ENCODE assay signal across 18 cellular contexts in the genomic region with DNA sequence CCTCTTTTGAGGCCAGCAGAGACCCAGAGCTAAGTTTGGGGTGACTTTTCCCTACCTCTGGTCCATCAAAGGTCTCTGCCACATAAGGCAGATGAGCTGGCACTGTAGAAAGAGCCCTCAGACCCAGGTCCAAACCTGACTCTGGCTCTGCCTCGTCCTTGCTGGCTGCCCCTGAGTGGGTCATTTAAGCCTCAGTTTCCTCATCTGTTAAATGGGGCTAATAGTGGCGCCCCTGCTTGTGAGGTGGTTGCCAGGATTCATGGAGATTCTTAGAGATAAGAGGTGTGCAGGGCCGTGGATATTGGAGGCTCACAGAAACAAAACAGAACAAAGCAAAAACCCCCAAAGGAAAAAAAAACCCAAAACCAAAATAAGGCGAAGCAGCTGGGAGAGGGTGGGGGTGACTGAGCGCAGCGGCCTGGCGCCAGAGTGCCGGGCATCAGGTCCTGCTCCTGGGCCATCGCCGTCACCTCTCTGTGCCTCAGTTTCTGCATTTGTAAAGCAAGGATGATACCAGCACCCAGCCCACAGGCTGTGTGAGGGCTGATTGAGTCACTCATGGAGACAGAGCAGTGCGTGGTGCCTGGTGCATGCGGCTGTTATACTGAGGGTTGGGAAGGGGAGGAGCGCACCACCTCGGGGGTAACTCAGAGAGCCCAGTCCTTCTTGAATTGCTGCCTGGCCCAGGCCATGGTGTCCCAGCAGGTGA.
DNase-seq lines count a peak whose midpoint lies in the region; ATAC-seq and TF ChIP-seq lines count a peak whose summit lies in the region.
"Had no signal": no experiment of that assay in that cellular context is flagged by ENCODE, and none has a peak within 500 bp of the region (broad histone marks: within the 10 kb centered on the region; RNA-seq: fewer than 3 reads in every experiment).

No MANE protein-coding gene starts in this region.

- WGBS in H9 (ENCODE audit: extremely low coverage, insufficient read length, low lambda C conversion rate): no CpG with 5 or more reads among the region's 14 CpGs
- no CpG with 5 or more reads among the region's 14 CpGs for WGBS in trophoblast cell (ENCODE audit: extremely low coverage, insufficient coverage, insufficient read length)

- H2BK120ac ChIP-seq in H9 (ENCODE audit: low read depth, low read length, poor library complexity, severe bottlenecking) (no peak overlapping the region), trophoblast cell (ENCODE audit: insufficient read depth, low read length, poor library complexity) (no peak overlapping the region)

- ATAC-seq in activated CD8-positive, alpha-beta T cell treated with anti-CD3 and anti-CD28 coated beads for 36 hours: peak; percentile 24
- no peak for ATAC-seq in activated CD8-positive, alpha-beta T cell treated with anti-CD3 and anti-CD28 coated beads, Interleukin-2, amount 10 ng/mL, durations not matched to agents 7 days and 5 days
- peak; percentile 49 for ATAC-seq in activated T-helper 17 cell treated with anti-CD3 and anti-CD28 coated beads, Interleukin-2, amount 50 U/mL, for 72 hours (replicated peaks)
- ATAC-seq in HG03457 (IDR thresholded peaks at IDR 0.05; ENCODE audit: unreplicated experiment): no peak
- ATAC-seq: Right ventricle myocardium inferior had no signal

- no peaks in the 10 kb centered on the region for H3K36me3 ChIP-seq in trophoblast cell (ENCODE audit: control insufficient read depth in 1 of 2, insufficient read depth in 2 of 2, low read length in 2 of 2)
- H3K36me3 ChIP-seq: ascending aorta, neutrophil had no signal

- H3K4me1 Mint-ChIP-seq in activated CD8-positive, alpha-beta T cell treated with anti-CD3 and anti-CD28 coated beads for 36 hours (ENCODE audit: low read depth): peaks cover 7% of the 10 kb centered on the region
- H3K4me1 Mint-ChIP-seq in activated CD8-positive, alpha-beta T cell treated with anti-CD3 and anti-CD28 coated beads, Interleukin-2, amount 10 ng/mL, durations not matched to agents 7 days and 5 days (ENCODE audit: low read depth): peaks cover 38% of the 10 kb centered on the region
- peaks cover 2 to 4% of the 10 kb centered on the region in 2 experiments; a peak in 2 of 4 replicates for H3K4me1 Mint-ChIP-seq in H9
- H3K4me1 Mint-ChIP-seq in activated T-helper 17 cell treated with anti-CD3 and anti-CD28 coated beads, Interleukin-2, amount 50 U/mL, for 72 hours: peaks cover 15% of the 10 kb centered on the region

- H2AFZ ChIP-seq in H9 (ENCODE audit: low read length) (no peak overlapping the region), trophoblast cell (ENCODE audit: insufficient read depth, low read length, poor library complexity) (no peak overlapping the region)

- H3K79me1 ChIP-seq in H9 (ENCODE audit: insufficient read depth, low read depth, low read length, poor library complexity, severe bottlenecking): no peaks in the 10 kb centered on the region
- H3K79me1 ChIP-seq in trophoblast cell (ENCODE audit: low read length): peaks cover 9% of the 10 kb centered on the region

- no peak overlapping the region for H3T11ph ChIP-seq in H9 (ENCODE audit: low read length)

- H3K27ac ChIP-seq in H9 (ENCODE audit: insufficient read length, low read depth, low read length) (no peak overlapping the region), trophoblast cell (ENCODE audit: low read depth, low read length) (no peak overlapping the region)
- H3K27ac ChIP-seq: ascending aorta, neutrophil, skin epidermis had no signal

- no peak overlapping the region for H2BK20ac ChIP-seq in H9 (ENCODE audit: low read depth, low read length, poor library complexity, severe bottlenecking)

- no peak overlapping the region for H3K27ac Mint-ChIP-seq in activated CD8-positive, alpha-beta T cell treated with anti-CD3 and anti-CD28 coated beads for 36 hours
- H3K27ac Mint-ChIP-seq in activated CD8-positive, alpha-beta T cell treated with anti-CD3 and anti-CD28 coated beads, Interleukin-2, amount 10 ng/mL, durations not matched to agents 7 days and 5 days: no peak overlapping the region
- H3K27ac Mint-ChIP-seq in H9: no peak overlapping the region
- peak overlapping the region; percentile 59 for H3K27ac Mint-ChIP-seq in activated T-helper 17 cell treated with anti-CD3 and anti-CD28 coated beads, Interleukin-2, amount 50 U/mL, for 72 hours

- H3K4me2 ChIP-seq in H9 (ENCODE audit: insufficient read depth, insufficient read length, low read length): no peak overlapping the region
- H3K4me2 ChIP-seq in trophoblast cell (ENCODE audit: low read length): no peak overlapping the region

- H3K56ac ChIP-seq in H9 (ENCODE audit: insufficient read length, low read depth, low read length): no peak overlapping the region

- no peaks in the 10 kb centered on the region for H3K23me2 ChIP-seq in H9 (ENCODE audit: insufficient read length, low read depth, low read length, poor library complexity, severe bottlenecking)

- no peak overlapping the region for H4K8ac ChIP-seq in H9 (replicated peaks; ENCODE audit: insufficient read length, low read depth, low read length)
- H4K8ac ChIP-seq in trophoblast cell (ENCODE audit: low read depth, low read length): no peak overlapping the region

- no peak overlapping the region for H3K14ac ChIP-seq in H9 (ENCODE audit: insufficient read depth, low read length)
- H3K14ac ChIP-seq in trophoblast cell (ENCODE audit: low read length): no peak overlapping the region

- H3K4me1 ChIP-seq in H9 (ENCODE audit: insufficient read depth, low read length) (no peaks in the 10 kb centered on the region), trophoblast cell (ENCODE audit: control insufficient read depth in 1 of 2, insufficient read depth in 2 of 2, low read length in 2 of 2) (peaks cover 4 to 7% of the 10 kb centered on the region in 2 experiments)

- no peaks in the 10 kb centered on the region for H3K27me3 Mint-ChIP-seq in activated CD8-positive, alpha-beta T cell treated with anti-CD3 and anti-CD28 coated beads for 36 hours
- peaks cover 7% of the 10 kb centered on the region for H3K27me3 Mint-ChIP-seq in activated CD8-positive, alpha-beta T cell treated with anti-CD3 and anti-CD28 coated beads, Interleukin-2, amount 10 ng/mL, durations not matched to agents 7 days and 5 days (ENCODE audit: low read depth)
- H3K27me3 Mint-ChIP-seq in H9 (ENCODE audit: low read depth): no peaks in the 10 kb centered on the region; the same call in 1 of the 2 replicates
- H3K27me3 Mint-ChIP-seq in activated T-helper 17 cell treated with anti-CD3 and anti-CD28 coated beads, Interleukin-2, amount 50 U/mL, for 72 hours: no peaks in the 10 kb centered on the region

- H3K9me3 ChIP-seq in H9 (ENCODE audit: control insufficient read depth, low read depth, low read length): no peaks in the 10 kb centered on the region
- H3K9me3 ChIP-seq in trophoblast cell (ENCODE audit: insufficient read depth, low read depth, low read length): peaks cover 3% of the 10 kb centered on the region
- H3K9me3 ChIP-seq: ascending aorta, neutrophil had no signal

- H3K4me3 Mint-ChIP-seq in activated CD8-positive, alpha-beta T cell treated with anti-CD3 and anti-CD28 coated beads for 36 hours: no peak overlapping the region
- no peak overlapping the region for H3K4me3 Mint-ChIP-seq in activated CD8-positive, alpha-beta T cell treated with anti-CD3 and anti-CD28 coated beads, Interleukin-2, amount 10 ng/mL, durations not matched to agents 7 days and 5 days
- H3K4me3 Mint-ChIP-seq in H9: no peak overlapping the region
- H3K4me3 Mint-ChIP-seq in activated T-helper 17 cell treated with anti-CD3 and anti-CD28 coated beads, Interleukin-2, amount 50 U/mL, for 72 hours: peak overlapping the region; percentile 74
- H3K4me3 Mint-ChIP-seq: central memory CD8-positive, alpha-beta T cell had no signal

- H3K9ac ChIP-seq in H9 (ENCODE audit: extremely low read depth, insufficient read length, low read length): no peak overlapping the region
- H3K9ac ChIP-seq in trophoblast cell (ENCODE audit: low read length): no peak overlapping the region

- H3K9me3 Mint-ChIP-seq in activated CD8-positive, alpha-beta T cell treated with anti-CD3 and anti-CD28 coated beads for 36 hours: no peaks in the 10 kb centered on the region
- no peaks in the 10 kb centered on the region for H3K9me3 Mint-ChIP-seq in activated CD8-positive, alpha-beta T cell treated with anti-CD3 and anti-CD28 coated beads, Interleukin-2, amount 10 ng/mL, durations not matched to agents 7 days and 5 days (ENCODE audit: insufficient read depth)
- H3K9me3 Mint-ChIP-seq in H9: no peaks in the 10 kb centered on the region
- H3K9me3 Mint-ChIP-seq in activated T-helper 17 cell treated with anti-CD3 and anti-CD28 coated beads, Interleukin-2, amount 50 U/mL, for 72 hours: no peaks in the 10 kb centered on the region
- H3K9me3 Mint-ChIP-seq: central memory CD8-positive, alpha-beta T cell had no signal

- no peak overlapping the region for H3K23ac ChIP-seq in H9 (ENCODE audit: insufficient read length, low read depth, low read length)
- no peak overlapping the region for H3K23ac ChIP-seq in trophoblast cell (ENCODE audit: low read length)

- H3K79me2 ChIP-seq in H9 (ENCODE audit: insufficient read depth, low read length) (no peaks in the 10 kb centered on the region), trophoblast cell (ENCODE audit: control insufficient read depth, insufficient read depth, low read length, poor library complexity) (no peaks in the 10 kb centered on the region)

- H4K91ac ChIP-seq in H9 (ENCODE audit: insufficient read length, low read depth, low read length) (no peak overlapping the region), trophoblast cell (ENCODE audit: low read depth, low read length) (peak overlapping the region; percentile 5)

- H2BK12ac ChIP-seq in H9 (ENCODE audit: insufficient read length, low read depth, low read length) (no peak overlapping the region), trophoblast cell (ENCODE audit: low read length) (no peak overlapping the region)

- H3K18ac ChIP-seq in H9 (ENCODE audit: insufficient read length, low read depth, low read length) (peak overlapping the region; percentile 11), trophoblast cell (ENCODE audit: low read length) (no peak overlapping the region)

- no peak overlapping the region for H2AK5ac ChIP-seq in H9 (ENCODE audit: insufficient read length, low read length)
- no peak overlapping the region for H2AK5ac ChIP-seq in trophoblast cell (ENCODE audit: low read length)

- no peak overlapping the region for H3K4ac ChIP-seq in H9 (ENCODE audit: low read depth, low read length)
- H3K4ac ChIP-seq in trophoblast cell (ENCODE audit: low read depth, low read length): no peak overlapping the region

- TF ChIP-seq CTCF in activated CD8-positive, alpha-beta T cell treated with anti-CD3 and anti-CD28 coated beads for 36 hours (IDR thresholded peaks at IDR 0.05): no peak
- no peak for TF ChIP-seq CTCF in H9 (conservative IDR thresholded peaks at IDR 0.05)

- DNase-seq in activated CD8-positive, alpha-beta T cell treated with anti-CD3 and anti-CD28 coated beads for 36 hours: no peak
- DNase-seq in activated CD8-positive, alpha-beta T cell treated with anti-CD3 and anti-CD28 coated beads, Interleukin-2, amount 10 ng/mL, durations not matched to agents 7 days and 5 days: no peak
- no peak for DNase-seq in H9
- DNase-seq in trophoblast cell: peak in 1 of 2 donors; percentile 38
- DNase-seq in effector CD4-positive, alpha-beta T cell: no peak
- DNase-seq in DMS 273 (lab: John Stamatoyannopoulos, UW; ENCODE audit: unreplicated experiment): no peak
- DNase-seq: activated naive CD4-positive, alpha-beta T cell treated with anti-CD3 and anti-CD28 coated beads, Interleukin-2, amount 50 U/mL, for 16 hours; dermis blood vessel endothelial cell; DMS79 treated with DMSO at 0.1 percent for 48 hours; NCI-H1105; NCI-H2029 had no signal

- intact Hi-C loops in activated CD8-positive, alpha-beta T cell treated with anti-CD3 and anti-CD28 coated beads for 36 hours (cut with micrococcal nuclease): no loop called here

- H4K20me1 ChIP-seq in H9 (ENCODE audit: control insufficient read depth, insufficient read depth, insufficient read length): no peaks in the 10 kb centered on the region

- H2BK5ac ChIP-seq in H9 (ENCODE audit: insufficient read length, low read length) (no peak overlapping the region), trophoblast cell (ENCODE audit: low read depth, low read length, poor library complexity) (no peak overlapping the region)

- CTCF ChIA-PET in activated CD8-positive, alpha-beta T cell treated with anti-CD3 and anti-CD28 coated beads for 36 hours (lab: Charles Lee): no interaction called here
- CTCF ChIA-PET in activated CD8-positive, alpha-beta T cell treated with anti-CD3 and anti-CD28 coated beads, Interleukin-2, amount 10 ng/mL, durations not matched to agents 7 days and 5 days (lab: Charles Lee): no interaction called here

- H4K12ac ChIP-seq in trophoblast cell (ENCODE audit: low read depth, low read length): no peak overlapping the region

- H4K5ac ChIP-seq in H9 (ENCODE audit: insufficient read length, low read depth, low read length): no peak overlapping the region

- POLR2A ChIA-PET in activated CD8-positive, alpha-beta T cell treated with anti-CD3 and anti-CD28 coated beads for 36 hours (lab: Charles Lee): no interaction called here
- POLR2A ChIA-PET in activated CD8-positive, alpha-beta T cell treated with anti-CD3 and anti-CD28 coated beads, Interleukin-2, amount 10 ng/mL, durations not matched to agents 7 days and 5 days (lab: Charles Lee): no interaction called here

- H3K36me3 Mint-ChIP-seq in activated CD8-positive, alpha-beta T cell treated with anti-CD3 and anti-CD28 coated beads for 36 hours (ENCODE audit: low read depth): no peaks in the 10 kb centered on the region
- H3K36me3 Mint-ChIP-seq in activated CD8-positive, alpha-beta T cell treated with anti-CD3 and anti-CD28 coated beads, Interleukin-2, amount 10 ng/mL, durations not matched to agents 7 days and 5 days (ENCODE audit: low read depth): no peaks in the 10 kb centered on the region
- H3K36me3 Mint-ChIP-seq in H9 (ENCODE audit: insufficient read depth in 1 of 3, low read depth in 3 of 3): no peaks in the 10 kb centered on the region
- H3K36me3 Mint-ChIP-seq in activated T-helper 17 cell treated with anti-CD3 and anti-CD28 coated beads, Interleukin-2, amount 50 U/mL, for 72 hours (ENCODE audit: low read depth): no peaks in the 10 kb centered on the region

- H3K27me3 ChIP-seq in H9 (ENCODE audit: insufficient read depth, low read length) (no peaks in the 10 kb centered on the region), trophoblast cell (ENCODE audit: insufficient read depth, low read length) (no peaks in the 10 kb centered on the region)
- H3K27me3 ChIP-seq: ascending aorta, neutrophil had no signal

- no peak overlapping the region for H3K4me3 ChIP-seq in trophoblast cell (ENCODE audit: low read depth, low read length)
- H3K4me3 ChIP-seq: ascending aorta, skin epidermis had no signal

- no peak overlapping the region for H2BK15ac ChIP-seq in H9 (ENCODE audit: low read depth, low read length)

Comparison
In these comparisons a context has a peak if more than half of its experiments do, and no peak if none do; other contexts are left out.
1. ATAC-seq: peak in activated CD8-positive, alpha-beta T cell treated with anti-CD3 and anti-CD28 coated beads for 36 hours (single experiment) and activated T-helper 17 cell treated with anti-CD3 and anti-CD28 coated beads, Interleukin-2, amount 50 U/mL, for 72 hours (single experiment); none in activated CD8-positive, alpha-beta T cell treated with anti-CD3 and anti-CD28 coated beads, Interleukin-2, amount 10 ng/mL, durations not matched to agents 7 days and 5 days (single experiment) and HG03457 (single experiment).